ENCODE assay signal across 1 cellular context in genomic region chr12:12788675-12789368, GRCh38.
TF ChIP-seq lines count a peak whose summit lies in the region.

No MANE protein-coding gene starts in this region.

TF ChIP-seq in HepG2, 621 proteins besides CTCF, POLR2A, EP300 and RAD21 (continued from another document):
- TF ChIP-seq, protein P1, sequence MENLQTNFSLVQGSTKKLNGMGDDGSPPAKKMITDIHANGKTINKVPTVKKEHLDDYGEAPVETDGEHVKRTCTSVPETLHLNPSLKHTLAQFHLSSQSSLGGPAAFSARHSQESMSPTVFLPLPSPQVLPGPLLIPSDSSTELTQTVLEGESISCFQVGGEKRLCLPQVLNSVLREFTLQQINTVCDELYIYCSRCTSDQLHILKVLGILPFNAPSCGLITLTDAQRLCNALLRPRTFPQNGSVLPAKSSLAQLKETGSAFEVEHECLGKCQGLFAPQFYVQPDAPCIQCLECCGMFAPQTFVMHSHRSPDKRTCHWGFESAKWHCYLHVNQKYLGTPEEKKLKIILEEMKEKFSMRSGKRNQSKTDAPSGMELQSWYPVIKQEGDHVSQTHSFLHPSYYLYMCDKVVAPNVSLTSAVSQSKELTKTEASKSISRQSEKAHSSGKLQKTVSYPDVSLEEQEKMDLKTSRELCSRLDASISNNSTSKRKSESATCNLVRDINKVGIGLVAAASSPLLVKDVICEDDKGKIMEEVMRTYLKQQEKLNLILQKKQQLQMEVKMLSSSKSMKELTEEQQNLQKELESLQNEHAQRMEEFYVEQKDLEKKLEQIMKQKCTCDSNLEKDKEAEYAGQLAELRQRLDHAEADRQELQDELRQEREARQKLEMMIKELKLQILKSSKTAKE (CRISPR knock-in tag; IDR thresholded peaks at IDR 0.05; ENCODE audit: borderline replicate concordance): no peak
- TF ChIP-seq, protein P2, sequence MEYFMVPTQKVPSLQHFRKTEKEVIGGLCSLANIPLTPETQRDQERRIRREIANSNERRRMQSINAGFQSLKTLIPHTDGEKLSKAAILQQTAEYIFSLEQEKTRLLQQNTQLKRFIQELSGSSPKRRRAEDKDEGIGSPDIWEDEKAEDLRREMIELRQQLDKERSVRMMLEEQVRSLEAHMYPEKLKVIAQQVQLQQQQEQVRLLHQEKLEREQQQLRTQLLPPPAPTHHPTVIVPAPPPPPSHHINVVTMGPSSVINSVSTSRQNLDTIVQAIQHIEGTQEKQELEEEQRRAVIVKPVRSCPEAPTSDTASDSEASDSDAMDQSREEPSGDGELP (IDR thresholded peaks at IDR 0.05; ENCODE audit: borderline replicate concordance, low read depth): no peak
- TF ChIP-seq STAG1 (CRISPR knock-in tag; IDR thresholded peaks at IDR 0.05) (peak; percentile 61), ZNF317 (CRISPR knock-in tag; IDR thresholded peaks at IDR 0.05) (no peak), THAP11 (CRISPR knock-in tag; IDR thresholded peaks at IDR 0.05) (0 out of 2 replicates have a peak, but pooled peaks have one; percentile 45), PHF21A (CRISPR knock-in tag; IDR thresholded peaks at IDR 0.05) (no peak), CHCHD3 (CRISPR knock-in tag; IDR thresholded peaks at IDR 0.05) (no peak), ZNF382 (CRISPR knock-in tag; IDR thresholded peaks at IDR 0.05; ENCODE audit: borderline replicate concordance) (no peak), ZNF652 (CRISPR knock-in tag; IDR thresholded peaks at IDR 0.05; ENCODE audit: borderline replicate concordance, low read depth) (no peak), TIGD3 (CRISPR knock-in tag; IDR thresholded peaks at IDR 0.05; ENCODE audit: borderline replicate concordance) (no peak), ARNT (IDR thresholded peaks at IDR 0.05) (no peak), ZUFSP (CRISPR knock-in tag; IDR thresholded peaks at IDR 0.05; ENCODE audit: borderline replicate concordance) (no peak), TEAD2 (CRISPR knock-in tag; IDR thresholded peaks at IDR 0.05) (no peak), ZNF274 (CRISPR knock-in tag; IDR thresholded peaks at IDR 0.05) (no peak), MAFF (IDR thresholded peaks at IDR 0.05; ENCODE audit: low read depth, low read length) (no peak), ZNF605 (CRISPR knock-in tag; IDR thresholded peaks at IDR 0.05) (0 out of 2 replicates have a peak, but pooled peaks have one; percentile 29), STAT5B (CRISPR knock-in tag; IDR thresholded peaks at IDR 0.05) (no peak)
- TF ChIP-seq, protein P3, sequence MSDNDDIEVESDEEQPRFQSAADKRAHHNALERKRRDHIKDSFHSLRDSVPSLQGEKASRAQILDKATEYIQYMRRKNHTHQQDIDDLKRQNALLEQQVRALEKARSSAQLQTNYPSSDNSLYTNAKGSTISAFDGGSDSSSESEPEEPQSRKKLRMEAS (IDR thresholded peaks at IDR 0.05): 0 out of 2 replicates have a peak, but pooled peaks have one; percentile 27
- TF ChIP-seq, protein P4, sequence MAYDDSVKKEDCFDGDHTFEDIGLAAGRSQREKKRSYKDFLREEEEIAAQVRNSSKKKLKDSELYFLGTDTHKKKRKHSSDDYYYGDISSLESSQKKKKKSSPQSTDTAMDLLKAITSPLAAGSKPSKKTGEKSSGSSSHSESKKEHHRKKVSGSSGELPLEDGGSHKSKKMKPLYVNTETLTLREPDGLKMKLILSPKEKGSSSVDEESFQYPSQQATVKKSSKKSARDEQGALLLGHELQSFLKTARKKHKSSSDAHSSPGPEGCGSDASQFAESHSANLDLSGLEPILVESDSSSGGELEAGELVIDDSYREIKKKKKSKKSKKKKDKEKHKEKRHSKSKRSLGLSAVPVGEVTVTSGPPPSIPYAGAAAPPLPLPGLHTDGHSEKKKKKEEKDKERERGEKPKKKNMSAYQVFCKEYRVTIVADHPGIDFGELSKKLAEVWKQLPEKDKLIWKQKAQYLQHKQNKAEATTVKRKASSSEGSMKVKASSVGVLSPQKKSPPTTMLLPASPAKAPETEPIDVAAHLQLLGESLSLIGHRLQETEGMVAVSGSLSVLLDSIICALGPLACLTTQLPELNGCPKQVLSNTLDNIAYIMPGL (CRISPR knock-in tag; IDR thresholded peaks at IDR 0.05; ENCODE audit: borderline replicate concordance in 1 of 2, low read depth in 1 of 2): 0 out of 4 replicates have a peak, but pooled peaks of 1 of the 2 experiments have one; percentile 48
